In the genomic region with DNA sequence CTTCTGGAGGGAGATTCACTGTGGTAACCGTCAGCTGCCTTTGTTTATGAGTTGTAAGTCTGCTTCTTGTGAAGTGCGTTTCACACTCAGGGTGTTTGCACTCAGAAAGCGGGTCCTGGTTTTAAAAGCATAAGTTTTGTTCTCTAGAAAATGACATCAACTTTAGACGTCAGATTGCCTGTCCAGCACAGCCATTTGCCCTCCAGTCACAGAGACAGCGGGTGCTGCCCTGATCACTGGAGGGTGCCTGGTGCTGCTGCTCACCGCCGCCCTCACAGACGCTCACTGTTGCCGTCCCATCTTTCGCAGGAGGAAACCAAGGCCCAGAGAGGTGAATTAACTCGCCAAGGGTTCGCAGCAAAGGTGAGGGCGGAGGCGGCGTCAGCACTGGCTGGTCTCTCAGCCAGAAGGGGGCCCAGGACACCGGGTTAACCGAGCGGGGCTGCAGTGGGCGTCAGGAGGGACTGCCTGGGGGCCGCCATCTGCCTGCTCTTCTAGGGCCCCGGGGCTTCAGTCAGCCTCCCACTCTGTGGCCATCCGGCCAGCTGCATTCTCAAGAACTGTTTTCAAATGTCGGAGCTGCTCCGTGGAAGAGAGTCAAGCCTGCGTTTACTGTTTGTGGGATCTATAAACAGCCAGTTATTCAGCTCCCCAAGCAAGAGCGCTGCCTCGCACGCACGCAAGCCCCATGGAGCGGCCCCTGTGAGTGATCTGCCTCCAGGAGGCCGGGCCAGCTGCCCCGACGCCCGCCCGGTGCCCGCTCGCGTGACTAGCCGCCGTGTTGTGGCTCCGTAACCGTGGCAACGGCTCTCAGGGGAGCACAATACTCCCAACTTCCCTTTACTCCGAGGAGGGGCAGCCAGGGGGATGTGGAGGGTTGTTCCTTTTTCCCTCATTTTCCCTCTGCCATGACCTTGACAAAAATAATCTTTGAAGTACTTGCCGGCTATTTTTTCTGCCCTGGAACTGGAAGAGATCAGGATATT, we compare ENCODE assay signal across 8 cellular contexts. TPM values are rescaled to one million over a fixed set of nuclear protein-coding genes. Genes with fewer than 3 reads are reported as not detected.
DNase-seq lines count a peak whose midpoint lies in the region; ATAC-seq and TF ChIP-seq lines count a peak whose summit lies in the region.

No MANE protein-coding gene starts in this region.

- peaks cover 7% of the 10 kb centered on the region for H3K27me3 ChIP-seq in CD4-positive, alpha-beta memory T cell (ENCODE audit: insufficient read depth, low read length)

- peak; percentile 73 for ATAC-seq in GM19452 (IDR thresholded peaks at IDR 0.05; ENCODE audit: unreplicated experiment)
- ATAC-seq in HG03457 (IDR thresholded peaks at IDR 0.05; ENCODE audit: unreplicated experiment), result peak; percentile 53
- peak; percentile 72 to 81 for ATAC-seq in activated T-cell treated with anti-CD3 and anti-CD28 coated beads, Interleukin-2, amount 50 U/mL, for 72 hours (replicated peaks in 1 of 2)

- H3K27me3 Mint-ChIP-seq in activated T-cell treated with anti-CD3 and anti-CD28 coated beads, Interleukin-2, amount 50 U/mL, for 72 hours (ENCODE audit: low read depth), result peaks cover 16% of the 10 kb centered on the region
- peaks cover 4% of the 10 kb centered on the region for H3K27me3 Mint-ChIP-seq in glutamatergic neuron (ENCODE audit: unreplicated experiment)
- H3K27me3 Mint-ChIP-seq in CD4-positive, alpha-beta memory T cell, result peaks cover 27% of the 10 kb centered on the region in 2 donors

- CTCF ChIA-PET in CD4-positive, alpha-beta memory T cell (lab: Charles Lee; ENCODE audit: partially characterized antibody), result no interaction called here

- no peak overlapping the region for H3K4me3 ChIP-seq in CD4-positive, alpha-beta memory T cell (ENCODE audit: low read length in 2 of 2)

- peaks cover 69% of the 10 kb centered on the region for H3K4me1 Mint-ChIP-seq in activated T-cell treated with anti-CD3 and anti-CD28 coated beads, Interleukin-2, amount 50 U/mL, for 72 hours (ENCODE audit: low read depth)
- peaks cover 8% of the 10 kb centered on the region for H3K4me1 Mint-ChIP-seq in glutamatergic neuron (ENCODE audit: low read depth, unreplicated experiment)
- H3K4me1 Mint-ChIP-seq in CD4-positive, alpha-beta memory T cell, result no peaks in the 10 kb centered on the region

- no peaks in the 10 kb centered on the region for H3K4me1 ChIP-seq in CD4-positive, alpha-beta memory T cell (ENCODE audit: insufficient read depth, low read length)

- H3K36me3 Mint-ChIP-seq in activated T-cell treated with anti-CD3 and anti-CD28 coated beads, Interleukin-2, amount 50 U/mL, for 72 hours (ENCODE audit: insufficient read depth in 2 of 2), result peaks cover 9 to 34% of the 10 kb centered on the region in 2 donors
- peaks cover 12% of the 10 kb centered on the region for H3K36me3 Mint-ChIP-seq in glutamatergic neuron (ENCODE audit: unreplicated experiment)
- H3K36me3 Mint-ChIP-seq in CD4-positive, alpha-beta memory T cell, result no peaks in the 10 kb centered on the region

- H3K9me3 Mint-ChIP-seq in activated T-cell treated with anti-CD3 and anti-CD28 coated beads, Interleukin-2, amount 50 U/mL, for 72 hours, result no peaks in the 10 kb centered on the region
- H3K9me3 Mint-ChIP-seq in glutamatergic neuron (ENCODE audit: unreplicated experiment), result peaks cover 2% of the 10 kb centered on the region
- H3K9me3 Mint-ChIP-seq in CD4-positive, alpha-beta memory T cell, result peaks cover 0 to 2% (median 0%) of the 10 kb centered on the region in 8 donors

- intact Hi-C loops in CD4-positive, alpha-beta memory T cell (cut with micrococcal nuclease), result no loop called here

- no peaks in the 10 kb centered on the region for H3K36me3 ChIP-seq in CD4-positive, alpha-beta memory T cell (ENCODE audit: insufficient read depth, low read length)

- no peak overlapping the region for H3K27ac ChIP-seq in CD4-positive, alpha-beta memory T cell (ENCODE audit: low read depth, low read length)

- peak; percentile 45 for DNase-seq in DMS 273 treated with DMSO at 0.1 percent for 48 hours (lab: John Stamatoyannopoulos, UW)
- DNase-seq in NCI-H524 treated with DMSO at 0.1 percent for 48 hours (lab: John Stamatoyannopoulos, UW), result peak; percentile 68
- peak; percentile 62 to 87 for DNase-seq in activated T-cell treated with anti-CD3 and anti-CD28 coated beads, Interleukin-2, amount 50 U/mL, for 72 hours
- DNase-seq in glutamatergic neuron, result peak; percentile 87
- DNase-seq in pons (ENCODE audit: low spot score), result peak; percentile 31
- no peak for DNase-seq in CD4-positive, alpha-beta memory T cell

- POLR2A ChIA-PET in CD4-positive, alpha-beta memory T cell (lab: Charles Lee; ENCODE audit: partially characterized antibody), result interaction anchor here (1.5 kb wide), 1 partner anchor 25 kb away, joined by 3 read pairs; no protein-coding TSS in a partner anchor

- H3K27ac Mint-ChIP-seq in activated T-cell treated with anti-CD3 and anti-CD28 coated beads, Interleukin-2, amount 50 U/mL, for 72 hours, result peak overlapping the region; percentile 80
- peak overlapping the region; percentile 55 for H3K27ac Mint-ChIP-seq in glutamatergic neuron (ENCODE audit: unreplicated experiment)
- H3K27ac Mint-ChIP-seq in CD4-positive, alpha-beta memory T cell, result peak overlapping the region in 1 of 7 donors; percentile 73

- peak overlapping the region; percentile 75 to 77 for H3K4me3 Mint-ChIP-seq in activated T-cell treated with anti-CD3 and anti-CD28 coated beads, Interleukin-2, amount 50 U/mL, for 72 hours
- peak overlapping the region; percentile 49 for H3K4me3 Mint-ChIP-seq in glutamatergic neuron (ENCODE audit: unreplicated experiment)
- no peak overlapping the region for H3K4me3 Mint-ChIP-seq in CD4-positive, alpha-beta memory T cell

- H3K9me3 ChIP-seq in CD4-positive, alpha-beta memory T cell (ENCODE audit: control insufficient read depth in 1 of 2, low read length in 2 of 2), result no peaks in the 10 kb centered on the region

- TF ChIP-seq CTCF in glutamatergic neuron (IDR thresholded peaks at IDR 0.05; ENCODE audit: partially characterized antibody, unreplicated experiment), result no peak

RNA-seq across cellular contexts. Expression of a gene that starts 43.4 kb away (rescaled TPM):
- 10 to 100 TPM; 60.1 to 78.2 TPM for total RNA-seq in activated T-cell treated with anti-CD3 and anti-CD28 coated beads, Interleukin-2, amount 50 U/mL, for 72 hours
- 55.4 TPM for total RNA-seq in glutamatergic neuron (ENCODE audit: unreplicated experiment)
- 10 to 100 TPM; 83.0 to 96.1 TPM for total RNA-seq in CD4-positive, alpha-beta memory T cell
- polyA plus RNA-seq in CD4-positive, alpha-beta memory T cell, result 10 to 100 TPM; 32.0 to 42.8 TPM

Comparison
In these comparisons a context has a peak if more than half of its experiments do, and no peak if none do; other contexts are left out.
1. DNase-seq: peak in DMS 273 treated with DMSO at 0.1 percent for 48 hours (single experiment), NCI-H524 treated with DMSO at 0.1 percent for 48 hours (single experiment), activated T-cell treated with anti-CD3 and anti-CD28 coated beads, Interleukin-2, amount 50 U/mL, for 72 hours (2 of 2), glutamatergic neuron (single experiment) and pons (single experiment); none in CD4-positive, alpha-beta memory T cell (0 of 5).
2. H3K4me3 Mint-ChIP-seq: peak in activated T-cell treated with anti-CD3 and anti-CD28 coated beads, Interleukin-2, amount 50 U/mL, for 72 hours (2 of 2) and glutamatergic neuron (single experiment); none in CD4-positive, alpha-beta memory T cell (0 of 8).
3. Peak in every context shown above with its lines, with median percentiles within 50 percentile points of each other: ATAC-seq.